In genomic region chr3:113802795-113803455, GRCh38 we compare ENCODE assay signal across 18 cellular contexts.
DNase-seq lines count a peak whose midpoint lies in the region; ATAC-seq lines count a peak whose summit lies in the region.
"Had no signal": no experiment of that assay in that cellular context is flagged by ENCODE, and none has a peak within 500 bp of the region (broad histone marks: within the 10 kb centered on the region; RNA-seq: fewer than 3 reads in every experiment).

No MANE protein-coding gene starts in this region.

- H3K36me3 Mint-ChIP-seq in stimulated activated memory B cell treated with anti-CD40 and anti-IgM and Interleukin-4, amounts not matched to agents 10 μg/mL and 1 μg/mL and 100 μg/mL, for 72 hours = peaks cover 64% of the 10 kb centered on the region

- H3K4me3 Mint-ChIP-seq in stimulated activated memory B cell treated with anti-CD40 and anti-IgM and Interleukin-4, amounts not matched to agents 10 μg/mL and 1 μg/mL and 100 μg/mL, for 72 hours = no peak overlapping the region
- H3K4me3 Mint-ChIP-seq: activated CD4-positive, alpha-beta memory T cell treated with anti-CD3 and anti-CD28 coated beads, Interleukin-2, amount 10 ng/mL, durations not matched to agents 7 days and 5 days; endodermal cell; HFFc6 had no signal

- no peaks in the 10 kb centered on the region for H3K27me3 Mint-ChIP-seq in stimulated activated memory B cell treated with anti-CD40 and anti-IgM and Interleukin-4, amounts not matched to agents 10 μg/mL and 1 μg/mL and 100 μg/mL, for 72 hours
- H3K27me3 Mint-ChIP-seq: activated CD4-positive, alpha-beta memory T cell treated with anti-CD3 and anti-CD28 coated beads, Interleukin-2, amount 10 ng/mL, durations not matched to agents 7 days and 5 days had no signal

- peak overlapping the region; percentile 72 for H3K27ac Mint-ChIP-seq in stimulated activated memory B cell treated with anti-CD40 and anti-IgM and Interleukin-4, amounts not matched to agents 10 μg/mL and 1 μg/mL and 100 μg/mL, for 72 hours
- H3K27ac Mint-ChIP-seq: activated CD4-positive, alpha-beta memory T cell treated with anti-CD3 and anti-CD28 coated beads, Interleukin-2, amount 10 ng/mL, durations not matched to agents 7 days and 5 days; endodermal cell; HFFc6 had no signal

- no peaks in the 10 kb centered on the region for H3K9me3 Mint-ChIP-seq in stimulated activated memory B cell treated with anti-CD40 and anti-IgM and Interleukin-4, amounts not matched to agents 10 μg/mL and 1 μg/mL and 100 μg/mL, for 72 hours
- H3K9me3 Mint-ChIP-seq: activated CD4-positive, alpha-beta memory T cell treated with anti-CD3 and anti-CD28 coated beads, Interleukin-2, amount 10 ng/mL, durations not matched to agents 7 days and 5 days; endodermal cell; HFFc6 had no signal

- DNase-seq in stimulated activated CD8-positive, alpha-beta memory T cell treated with anti-CD3 and anti-CD28 coated beads, Interleukin-4, amount 100 ng/mL, for 48 hours = no peak
- DNase-seq in MV-4-11 (lab: John Stamatoyannopoulos, UW) (no peak), iPS-NIHi11 (ENCODE audit: low spot score) (no peak)
- DNase-seq: activated CD4-positive, alpha-beta memory T cell treated with anti-CD3 and anti-CD28 coated beads, Interleukin-2, amount 10 ng/mL, durations not matched to agents 7 days and 5 days; activated naive CD4-positive, alpha-beta T cell; C1 segment of cervical spinal cord; endodermal cell; HFFc6; mesendoderm; NCI-H187; NCI-H69; stimulated activated naive CD4-positive, alpha-beta T cell treated with Interleukin-2 at 50 U/mL for 16 hours; uterus had no signal

- ATAC-seq in GM18907 (IDR thresholded peaks at IDR 0.05; ENCODE audit: unreplicated experiment) (peak; percentile 79), GM21825 (IDR thresholded peaks at IDR 0.05; ENCODE audit: unreplicated experiment) (peak; percentile 68), HG03565 (IDR thresholded peaks at IDR 0.05; ENCODE audit: unreplicated experiment) (peak; percentile 49)
- no peak for ATAC-seq in stimulated activated memory B cell treated with anti-CD40 and anti-IgM and Interleukin-4, amounts not matched to agents 10 μg/mL and 1 μg/mL and 100 μg/mL, for 72 hours
- ATAC-seq: sciatic nerve had no signal

- peaks cover 17% of the 10 kb centered on the region for H3K4me1 Mint-ChIP-seq in stimulated activated memory B cell treated with anti-CD40 and anti-IgM and Interleukin-4, amounts not matched to agents 10 μg/mL and 1 μg/mL and 100 μg/mL, for 72 hours
